In the genomic region with DNA sequence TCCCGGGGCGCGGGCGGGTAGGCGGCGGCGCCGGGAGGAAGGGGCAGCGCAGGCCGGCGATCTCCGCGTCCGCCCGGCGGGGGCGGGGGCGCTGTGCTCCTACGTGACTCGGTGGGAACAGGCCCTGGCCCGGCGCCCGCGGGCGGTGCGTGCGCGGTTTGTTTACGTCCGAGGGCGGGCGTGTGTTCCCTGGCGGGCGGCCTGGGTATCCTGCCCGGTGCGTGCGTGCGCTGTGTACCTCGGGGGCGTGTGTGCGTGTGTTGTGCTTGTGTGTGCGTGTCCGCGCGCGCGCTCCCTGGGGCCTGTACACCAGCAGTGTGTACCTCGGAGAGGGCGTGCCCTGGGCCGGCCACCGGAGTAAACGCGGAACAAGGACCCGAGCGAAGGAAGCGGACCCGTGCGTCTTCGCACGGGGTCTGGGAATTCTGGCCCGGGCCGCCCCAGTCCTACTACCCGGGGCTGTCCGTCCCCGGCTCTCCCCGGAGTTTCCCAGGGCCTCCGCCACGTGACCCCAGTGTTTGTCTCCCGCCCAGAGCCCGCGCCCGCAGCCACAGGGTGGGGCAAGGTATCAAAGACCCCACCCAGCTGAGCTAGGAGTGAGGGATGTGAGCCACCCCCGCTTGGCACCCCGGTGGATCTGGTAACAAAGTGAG, we compare ENCODE assay signal across 8 cellular contexts. TPM values are rescaled to one million over a fixed set of nuclear protein-coding genes. Genes with fewer than 3 reads are reported as not detected.
DNase-seq lines count a peak whose midpoint lies in the region; ATAC-seq and TF ChIP-seq lines count a peak whose summit lies in the region.

No MANE protein-coding gene starts in this region.

- H3K36me3 Mint-ChIP-seq in activated T-helper 17 cell treated with anti-CD3 and anti-CD28 coated beads, Interleukin-2, amount 50 U/mL, for 72 hours (ENCODE audit: low read depth), result peaks cover 39% of the 10 kb centered on the region
- peaks cover 0 to 1% (median 0%) of the 10 kb centered on the region in 3 donors for H3K36me3 Mint-ChIP-seq in naive thymus-derived CD8-positive, alpha-beta T cell

- ATAC-seq in HG02642 (IDR thresholded peaks at IDR 0.05; ENCODE audit: poor library complexity, unreplicated experiment), result peak; percentile 32
- peak; percentile 52 for ATAC-seq in activated T-helper 17 cell treated with anti-CD3 and anti-CD28 coated beads, Interleukin-2, amount 50 U/mL, for 72 hours (replicated peaks)
- peak; percentile 38 for ATAC-seq in naive thymus-derived CD8-positive, alpha-beta T cell
- ATAC-seq in GM18519 (IDR thresholded peaks at IDR 0.05; ENCODE audit: low FRiP score, unreplicated experiment), result no peak

- peak; percentile 9 for TF ChIP-seq CTCF in GM12865 (IDR thresholded peaks at IDR 0.05; ENCODE audit: insufficient read depth, low read depth, low read length, missing control alignments)
- no peak for TF ChIP-seq CTCF in fibroblast of lung (conservative IDR thresholded peaks at IDR 0.05 in 1 of 2, IDR thresholded peaks at IDR 0.05 in 1 of 2; ENCODE audit: low read depth in 1 of 2, low read length in 2 of 2)
- peak; percentile 2 to 36 for TF ChIP-seq CTCF in tibial artery (IDR thresholded peaks at IDR 0.05)

- peaks cover 46% of the 10 kb centered on the region for H3K79me2 ChIP-seq in fibroblast of lung (ENCODE audit: control insufficient read depth, insufficient read depth, low read length)

- H3K27me3 ChIP-seq in NT2/D1 (ENCODE audit: insufficient read depth, insufficient read length), result peaks cover 5% of the 10 kb centered on the region
- H3K27me3 ChIP-seq in fibroblast of lung (ENCODE audit: control insufficient read depth, insufficient read depth, low read length), result no peaks in the 10 kb centered on the region
- no peaks in the 10 kb centered on the region for H3K27me3 ChIP-seq in tibial artery

- H3K4me1 ChIP-seq in NT2/D1 (ENCODE audit: insufficient read depth, insufficient read length) (peaks cover 28% of the 10 kb centered on the region), fibroblast of lung (ENCODE audit: control insufficient read depth, extremely low read depth, insufficient read depth, low read length) (peaks cover 23% of the 10 kb centered on the region), tibial artery (peaks cover 8 to 37% (median 30%) of the 10 kb centered on the region in 4 donors)

- H3K9me3 Mint-ChIP-seq in activated T-helper 17 cell treated with anti-CD3 and anti-CD28 coated beads, Interleukin-2, amount 50 U/mL, for 72 hours, result no peaks in the 10 kb centered on the region
- H3K9me3 Mint-ChIP-seq in naive thymus-derived CD8-positive, alpha-beta T cell, result no peaks in the 10 kb centered on the region

- H3K27me3 Mint-ChIP-seq in activated T-helper 17 cell treated with anti-CD3 and anti-CD28 coated beads, Interleukin-2, amount 50 U/mL, for 72 hours, result no peaks in the 10 kb centered on the region
- no peaks in the 10 kb centered on the region for H3K27me3 Mint-ChIP-seq in naive thymus-derived CD8-positive, alpha-beta T cell

- peak overlapping the region; percentile 76 for H3K4me3 ChIP-seq in GM12865 (ENCODE audit: low read depth, low read length)
- peak overlapping the region; percentile 69 for H3K4me3 ChIP-seq in NT2/D1 (ENCODE audit: insufficient read length, low read depth)
- H3K4me3 ChIP-seq in fibroblast of lung (replicated peaks in 1 of 4; ENCODE audit: control extremely low read depth in 1 of 4, insufficient read depth in 1 of 4, low read depth in 3 of 4, low read length in 4 of 4), result peak overlapping the region; percentile 70 to 87 (median 80)
- H3K4me3 ChIP-seq in tibial artery, result peak overlapping the region; percentile 66 to 96

- POLR2A ChIA-PET in naive thymus-derived CD8-positive, alpha-beta T cell (lab: Charles Lee), result interaction anchor here (0.5 to 2.3 kb wide), 7 partner anchors 12 to 68 kb away, joined by 3 to 24 read pairs (median 6); partner anchors contain the start of gene PLA2G6

- H3K4me1 Mint-ChIP-seq in activated T-helper 17 cell treated with anti-CD3 and anti-CD28 coated beads, Interleukin-2, amount 50 U/mL, for 72 hours, result peaks cover 35% of the 10 kb centered on the region
- peaks cover 22 to 50% (median 36%) of the 10 kb centered on the region in 4 donors for H3K4me1 Mint-ChIP-seq in naive thymus-derived CD8-positive, alpha-beta T cell

- no peaks in the 10 kb centered on the region for H3K9me3 ChIP-seq in NT2/D1 (ENCODE audit: insufficient read depth, low read length)
- no peaks in the 10 kb centered on the region for H3K9me3 ChIP-seq in fibroblast of lung (ENCODE audit: control insufficient read depth, insufficient read depth, low read depth, low read length)
- no peaks in the 10 kb centered on the region for H3K9me3 ChIP-seq in tibial artery

- DNase-seq in GM12865 (ENCODE audit: low read depth) (peak; percentile 69), NT2/D1 (ENCODE audit: low read depth, low spot score) (no peak), fibroblast of lung (ENCODE audit: low read depth in 2 of 2) (peak; percentile 84 to 94), tibial artery (peak; percentile 96 to 98)
- DNase-seq in naive thymus-derived CD8-positive, alpha-beta T cell, result peak; percentile 39 to 80 (median 48)

- H3K4me3 Mint-ChIP-seq in activated T-helper 17 cell treated with anti-CD3 and anti-CD28 coated beads, Interleukin-2, amount 50 U/mL, for 72 hours, result peak overlapping the region; percentile 79
- peak overlapping the region; percentile 72 to 91 (median 86) for H3K4me3 Mint-ChIP-seq in naive thymus-derived CD8-positive, alpha-beta T cell

- H3K4me2 ChIP-seq in fibroblast of lung (ENCODE audit: extremely low read depth, insufficient read depth, low read length), result peak overlapping the region; percentile 69

- intact Hi-C loops in tibial artery (cut with DNase I; ENCODE audit: low total_unique reads), result loop anchor here (5.0 to 10.0 kb wide), 2 partner anchors 45 to 112 kb away; partner anchors contain the start of gene CSNK1E

- no peaks in the 10 kb centered on the region for H3K36me3 ChIP-seq in NT2/D1 (ENCODE audit: insufficient read depth, insufficient read length, low read length)
- no peaks in the 10 kb centered on the region for H3K36me3 ChIP-seq in fibroblast of lung (ENCODE audit: control insufficient read depth, insufficient read depth, low read length)
- H3K36me3 ChIP-seq in tibial artery, result no peaks in the 10 kb centered on the region

- H3K9ac ChIP-seq in NT2/D1 (ENCODE audit: insufficient read length, low read depth) (peak overlapping the region; percentile 81), fibroblast of lung (ENCODE audit: insufficient read depth, low read length) (peak overlapping the region; percentile 99)

- H3K27ac ChIP-seq in fibroblast of lung (ENCODE audit: insufficient read depth, low read length) (peak overlapping the region; percentile 100), tibial artery (peak overlapping the region; percentile 96 to 100)

- H3K27ac Mint-ChIP-seq in activated T-helper 17 cell treated with anti-CD3 and anti-CD28 coated beads, Interleukin-2, amount 50 U/mL, for 72 hours, result peak overlapping the region; percentile 53
- peak overlapping the region; percentile 68 to 91 (median 89) for H3K27ac Mint-ChIP-seq in naive thymus-derived CD8-positive, alpha-beta T cell

- H4K20me1 ChIP-seq in fibroblast of lung (ENCODE audit: control insufficient read depth, extremely low read depth, insufficient read depth, low read length), result no peaks in the 10 kb centered on the region

- no peak overlapping the region for H2AFZ ChIP-seq in fibroblast of lung (ENCODE audit: low read length)

RNA-seq across cellular contexts. Expression of gene MAFF, which starts 0.8 kb away (rescaled TPM):
- 10 to 100 TPM; 15.7 to 58.8 TPM for total RNA-seq in activated T-helper 17 cell treated with anti-CD3 and anti-CD28 coated beads, Interleukin-2, amount 50 U/mL, for 72 hours
- 20.5 and 26.3 TPM in 2 replicates for total RNA-seq in fibroblast of lung
- polyA plus RNA-seq in fibroblast of lung, result 8.8 and 18.5 TPM in 2 replicates
- polyA plus RNA-seq in fibroblast of lung (2012), result 13.1 and 24.4 TPM in 2 replicates
- polyA minus RNA-seq in fibroblast of lung (ENCODE audit: low replicate concordance), result 4.9 and 10.7 TPM in 2 replicates
- 1 to 10 TPM; 5.5 to 6.2 TPM for total RNA-seq in naive thymus-derived CD8-positive, alpha-beta T cell
- 1 to 10 TPM; 2.6 to 3.3 (median 3.0) TPM for polyA plus RNA-seq in naive thymus-derived CD8-positive, alpha-beta T cell

RNA-seq across cellular contexts. Expression of gene PLA2G6, which starts 20.9 kb away (rescaled TPM):
- total RNA-seq in activated T-helper 17 cell treated with anti-CD3 and anti-CD28 coated beads, Interleukin-2, amount 50 U/mL, for 72 hours, result 10 to 100 TPM; 36.6 to 90.7 TPM
- 24.9 and 29.9 TPM in 2 replicates for total RNA-seq in fibroblast of lung
- polyA plus RNA-seq in fibroblast of lung, result 4.4 and 4.8 TPM in 2 replicates
- 3.2 and 5.1 TPM in 2 replicates for polyA plus RNA-seq in fibroblast of lung (2012)
- polyA minus RNA-seq in fibroblast of lung (ENCODE audit: low replicate concordance), result 24.8 and 39.5 TPM in 2 replicates
- 100 to 1,000 TPM; 173 to 186 TPM for total RNA-seq in naive thymus-derived CD8-positive, alpha-beta T cell
- polyA plus RNA-seq in naive thymus-derived CD8-positive, alpha-beta T cell, result 1 to 10 TPM; 2.6 to 7.2 (median 2.6) TPM

Comparison
In these comparisons a context has a peak if more than half of its experiments do, and no peak if none do; other contexts are left out.
1. CTCF ChIP-seq: peak in GM12865 (single experiment) and tibial artery (2 of 2); none in fibroblast of lung (0 of 2).
2. Peak in every context shown above with its lines, with median percentiles within 50 percentile points of each other: H3K4me3 ChIP-seq.